15 cellular contexts compared by ENCODE assay signal in genomic region chr2:182069416-182069815, GRCh38.
DNase-seq lines count a peak whose midpoint lies in the region; ATAC-seq and TF ChIP-seq lines count a peak whose summit lies in the region.
"Had no signal": no experiment of that assay in that cellular context is flagged by ENCODE, and none has a peak within 500 bp of the region (broad histone marks: within the 10 kb centered on the region; RNA-seq: fewer than 3 reads in every experiment).

No MANE protein-coding gene starts in this region.

- no peak for TF ChIP-seq EP300 in tibial nerve (IDR thresholded peaks at IDR 0.05)

- H3K4me3 Mint-ChIP-seq in HFFc6: peak overlapping the region; percentile 22; the same call in 1 of the 2 replicates
- H3K4me3 Mint-ChIP-seq: CD4-positive, alpha-beta T cell had no signal

- peak overlapping the region; percentile 54; the same call in 1 of the 2 replicates for H3K27ac Mint-ChIP-seq in HFFc6
- H3K27ac Mint-ChIP-seq: CD4-positive, alpha-beta T cell had no signal

- no peak for DNase-seq in HFFc6
- DNase-seq in RWPE2 (ENCODE audit: low spot score): no peak
- no peak for DNase-seq in stimulated activated CD8-positive, alpha-beta memory T cell treated with anti-CD3 and anti-CD28 coated beads, Interleukin-4, amount 100 ng/mL, for 48 hours
- DNase-seq in tibial nerve (ENCODE audit: low spot score in 2 of 2): no peak
- no peak for DNase-seq in epidermal melanocyte (ENCODE audit: insufficient read length, low spot score)
- DNase-seq: 8988T; ACHN; CD4-positive, alpha-beta T cell; DMS79 had no signal

- peaks cover 61% of the 10 kb centered on the region for H3K4me1 Mint-ChIP-seq in HFFc6 (ENCODE audit: low read depth)

- TF ChIP-seq CTCF in 22Rv1 (IDR thresholded peaks at IDR 0.05) (no peak), HFFc6 (IDR thresholded peaks at IDR 0.05) (no peak), RWPE2 (IDR thresholded peaks at IDR 0.05; ENCODE audit: poor library complexity, severe bottlenecking) (no peak), tibial nerve (IDR thresholded peaks at IDR 0.05) (no peak)

- no peak for TF ChIP-seq POLR2A in tibial nerve (IDR thresholded peaks at IDR 0.05)

- H3K27ac ChIP-seq in 22Rv1 (peak overlapping the region; percentile 75), RWPE2 (ENCODE audit: poor library complexity, severe bottlenecking) (peak overlapping the region; percentile 59), tibial nerve (no peak overlapping the region)
- H3K27ac ChIP-seq: BLaER1 treated with 17β-estradiol and CSF1 and Interleukin-3, amounts not matched to agents 10 nM and 100 nM had no signal

- no peaks in the 10 kb centered on the region for H3K9me3 Mint-ChIP-seq in HFFc6
- H3K9me3 Mint-ChIP-seq: CD4-positive, alpha-beta T cell had no signal

- H3K27me3 ChIP-seq in RWPE2 (ENCODE audit: insufficient read depth, poor library complexity, severe bottlenecking): no peaks in the 10 kb centered on the region
- H3K27me3 ChIP-seq in tibial nerve: no peaks in the 10 kb centered on the region
- H3K27me3 ChIP-seq: BLaER1 treated with 17β-estradiol and CSF1 and Interleukin-3, amounts not matched to agents 10 nM and 100 nM had no signal

- peaks cover 5% of the 10 kb centered on the region; the same call in 1 of the 2 replicates for H3K36me3 Mint-ChIP-seq in HFFc6 (ENCODE audit: low read depth)

- no peaks in the 10 kb centered on the region for H3K36me3 ChIP-seq in RWPE2 (ENCODE audit: low read depth)
- H3K36me3 ChIP-seq in tibial nerve: no peaks in the 10 kb centered on the region
- H3K36me3 ChIP-seq: BLaER1 treated with 17β-estradiol and CSF1 and Interleukin-3, amounts not matched to agents 10 nM and 100 nM had no signal

- peaks cover 4% of the 10 kb centered on the region; the same call in 1 of the 2 replicates for H3K27me3 Mint-ChIP-seq in HFFc6 (ENCODE audit: insufficient read depth)
- H3K27me3 Mint-ChIP-seq: CD4-positive, alpha-beta T cell had no signal

- H3K4me3 ChIP-seq in RWPE2 (ENCODE audit: severe bottlenecking) (no peak overlapping the region), tibial nerve (no peak overlapping the region)
- H3K4me3 ChIP-seq: BLaER1 treated with 17β-estradiol and CSF1 and Interleukin-3, amounts not matched to agents 10 nM and 100 nM; GM12878 had no signal

- ATAC-seq in RWPE2 (ENCODE audit: low read depth) (no peak), SK-N-SH treated with all-trans-retinoic acid at 6 μM for 48 hours (no peak), HG03457 (IDR thresholded peaks at IDR 0.05; ENCODE audit: unreplicated experiment) (no peak)
- ATAC-seq: GM12878, HCT116 had no signal

- peaks cover 29% of the 10 kb centered on the region for H3K4me1 ChIP-seq in RWPE2 (ENCODE audit: insufficient read depth, poor library complexity, severe bottlenecking)
- peaks cover 0 to 46% (median 8%) of the 10 kb centered on the region in 4 donors for H3K4me1 ChIP-seq in tibial nerve
- H3K4me1 ChIP-seq: BLaER1 treated with 17β-estradiol and CSF1 and Interleukin-3, amounts not matched to agents 10 nM and 100 nM had no signal

- H3K9me3 ChIP-seq in RWPE2 (ENCODE audit: severe bottlenecking) (no peaks in the 10 kb centered on the region), tibial nerve (no peaks in the 10 kb centered on the region)
- H3K9me3 ChIP-seq: BLaER1 treated with 17β-estradiol and CSF1 and Interleukin-3, amounts not matched to agents 10 nM and 100 nM had no signal

TF ChIP-seq in SK-N-SH treated with all-trans-retinoic acid at 6 μM for 48 hours, 23 proteins besides CTCF, POLR2A, EP300 and RAD21:
- TF ChIP-seq ZNF565 (CRISPR knock-in tag; conservative IDR thresholded peaks at IDR 0.05; ENCODE audit: low read depth) (no peak), ISL1 (CRISPR knock-in tag; IDR thresholded peaks at IDR 0.05) (peak; percentile 83), ESRRG (CRISPR knock-in tag; IDR thresholded peaks at IDR 0.05) (no peak), ZNF8 (CRISPR knock-in tag; IDR thresholded peaks at IDR 0.05) (no peak), CREB5 (CRISPR knock-in tag; IDR thresholded peaks at IDR 0.05; ENCODE audit: low read depth) (no peak), POU6F1 (CRISPR knock-in tag; IDR thresholded peaks at IDR 0.05; ENCODE audit: borderline replicate concordance, low read depth) (no peak), CSDC2 (CRISPR knock-in tag; IDR thresholded peaks at IDR 0.05) (no peak), TSHZ2 (CRISPR knock-in tag; IDR thresholded peaks at IDR 0.05) (no peak), ZFP30 (CRISPR knock-in tag; IDR thresholded peaks at IDR 0.05) (no peak), TOX (CRISPR knock-in tag; IDR thresholded peaks at IDR 0.05; ENCODE audit: borderline replicate concordance) (no peak), ZC3H10 (CRISPR knock-in tag; IDR thresholded peaks at IDR 0.05) (peak; percentile 13; the same call in 1 of the 2 replicates), TCF4 (CRISPR knock-in tag; IDR thresholded peaks at IDR 0.05; ENCODE audit: borderline replicate concordance) (peak; percentile 59; the same call in 1 of the 2 replicates), BACH2 (CRISPR knock-in tag; IDR thresholded peaks at IDR 0.05; ENCODE audit: borderline replicate concordance) (no peak), PATZ1 (CRISPR knock-in tag; IDR thresholded peaks at IDR 0.05; ENCODE audit: borderline replicate concordance) (0 out of 2 replicates have a peak, but pooled peaks have one; percentile 20)
TF ChIP-seq in SK-N-SH treated with all-trans-retinoic acid at 6 μM for 48 hours: peak in this region for 4.

Comparison
In these comparisons a context has a peak if more than half of its experiments do, and no peak if none do; other contexts are left out.
1. H3K27ac ChIP-seq: peak in 22Rv1 (single experiment) and RWPE2 (single experiment); none in tibial nerve (0 of 4).